1 cellular context compared by ENCODE assay signal in the genomic region with DNA sequence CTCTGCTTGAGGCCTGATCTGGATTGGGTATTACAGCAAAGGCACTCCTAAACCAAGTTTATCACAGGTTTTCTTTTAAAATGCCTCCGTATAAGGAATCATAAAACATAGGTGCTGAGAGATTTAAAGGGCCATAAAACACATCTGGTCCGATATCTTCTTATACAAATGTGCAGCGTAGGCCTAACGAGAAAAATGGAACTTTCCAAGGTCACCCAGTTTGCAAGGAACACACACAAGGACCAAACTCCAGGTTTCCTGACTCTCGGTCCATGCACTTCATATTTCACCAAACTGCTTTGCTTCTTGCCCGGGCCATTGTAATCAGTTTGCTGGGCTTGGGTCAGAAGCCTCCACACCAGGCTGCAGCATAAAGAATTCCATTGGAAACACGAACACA.
TF ChIP-seq lines count a peak whose summit lies in the region.

No MANE protein-coding gene starts in this region.

TF ChIP-seq in HEK293, 187 proteins besides CTCF, POLR2A, EP300 and RAD21 (continued from another document):
- TF ChIP-seq, protein P1, sequence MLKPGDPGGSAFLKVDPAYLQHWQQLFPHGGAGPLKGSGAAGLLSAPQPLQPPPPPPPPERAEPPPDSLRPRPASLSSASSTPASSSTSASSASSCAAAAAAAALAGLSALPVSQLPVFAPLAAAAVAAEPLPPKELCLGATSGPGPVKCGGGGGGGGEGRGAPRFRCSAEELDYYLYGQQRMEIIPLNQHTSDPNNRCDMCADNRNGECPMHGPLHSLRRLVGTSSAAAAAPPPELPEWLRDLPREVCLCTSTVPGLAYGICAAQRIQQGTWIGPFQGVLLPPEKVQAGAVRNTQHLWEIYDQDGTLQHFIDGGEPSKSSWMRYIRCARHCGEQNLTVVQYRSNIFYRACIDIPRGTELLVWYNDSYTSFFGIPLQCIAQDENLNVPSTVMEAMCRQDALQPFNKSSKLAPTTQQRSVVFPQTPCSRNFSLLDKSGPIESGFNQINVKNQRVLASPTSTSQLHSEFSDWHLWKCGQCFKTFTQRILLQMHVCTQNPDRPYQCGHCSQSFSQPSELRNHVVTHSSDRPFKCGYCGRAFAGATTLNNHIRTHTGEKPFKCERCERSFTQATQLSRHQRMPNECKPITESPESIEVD (tag by site-specific recombination; IDR thresholded peaks at IDR 0.05): peak; percentile 80
- no peak for TF ChIP-seq ZNF311 (tag by site-specific recombination; IDR thresholded peaks at IDR 0.05; ENCODE audit: borderline replicate concordance)
- TF ChIP-seq, protein P2, sequence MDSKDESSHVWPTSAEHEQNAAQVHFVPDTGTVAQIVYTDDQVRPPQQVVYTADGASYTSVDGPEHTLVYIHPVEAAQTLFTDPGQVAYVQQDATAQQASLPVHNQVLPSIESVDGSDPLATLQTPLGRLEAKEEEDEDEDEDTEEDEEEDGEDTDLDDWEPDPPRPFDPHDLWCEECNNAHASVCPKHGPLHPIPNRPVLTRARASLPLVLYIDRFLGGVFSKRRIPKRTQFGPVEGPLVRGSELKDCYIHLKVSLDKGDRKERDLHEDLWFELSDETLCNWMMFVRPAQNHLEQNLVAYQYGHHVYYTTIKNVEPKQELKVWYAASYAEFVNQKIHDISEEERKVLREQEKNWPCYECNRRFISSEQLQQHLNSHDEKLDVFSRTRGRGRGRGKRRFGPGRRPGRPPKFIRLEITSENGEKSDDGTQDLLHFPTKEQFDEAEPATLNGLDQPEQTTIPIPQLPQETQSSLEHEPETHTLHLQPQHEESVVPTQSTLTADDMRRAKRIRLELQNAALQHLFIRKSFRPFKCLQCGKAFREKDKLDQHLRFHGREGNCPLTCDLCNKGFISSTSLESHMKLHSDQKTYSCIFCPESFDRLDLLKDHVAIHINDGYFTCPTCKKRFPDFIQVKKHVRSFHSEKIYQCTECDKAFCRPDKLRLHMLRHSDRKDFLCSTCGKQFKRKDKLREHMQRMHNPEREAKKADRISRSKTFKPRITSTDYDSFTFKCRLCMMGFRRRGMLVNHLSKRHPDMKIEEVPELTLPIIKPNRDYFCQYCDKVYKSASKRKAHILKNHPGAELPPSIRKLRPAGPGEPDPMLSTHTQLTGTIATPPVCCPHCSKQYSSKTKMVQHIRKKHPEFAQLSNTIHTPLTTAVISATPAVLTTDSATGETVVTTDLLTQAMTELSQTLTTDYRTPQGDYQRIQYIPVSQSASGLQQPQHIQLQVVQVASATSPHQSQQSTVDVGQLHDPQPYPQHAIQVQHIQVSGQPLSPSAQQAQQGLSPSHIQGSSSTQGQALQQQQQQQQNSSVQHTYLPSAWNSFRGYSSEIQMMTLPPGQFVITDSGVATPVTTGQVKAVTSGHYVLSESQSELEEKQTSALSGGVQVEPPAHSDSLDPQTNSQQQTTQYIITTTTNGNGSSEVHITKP (tag by site-specific recombination; IDR thresholded peaks at IDR 0.05): peak; percentile 63; the same call in 1 of the 2 replicates
- TF ChIP-seq, protein P3, sequence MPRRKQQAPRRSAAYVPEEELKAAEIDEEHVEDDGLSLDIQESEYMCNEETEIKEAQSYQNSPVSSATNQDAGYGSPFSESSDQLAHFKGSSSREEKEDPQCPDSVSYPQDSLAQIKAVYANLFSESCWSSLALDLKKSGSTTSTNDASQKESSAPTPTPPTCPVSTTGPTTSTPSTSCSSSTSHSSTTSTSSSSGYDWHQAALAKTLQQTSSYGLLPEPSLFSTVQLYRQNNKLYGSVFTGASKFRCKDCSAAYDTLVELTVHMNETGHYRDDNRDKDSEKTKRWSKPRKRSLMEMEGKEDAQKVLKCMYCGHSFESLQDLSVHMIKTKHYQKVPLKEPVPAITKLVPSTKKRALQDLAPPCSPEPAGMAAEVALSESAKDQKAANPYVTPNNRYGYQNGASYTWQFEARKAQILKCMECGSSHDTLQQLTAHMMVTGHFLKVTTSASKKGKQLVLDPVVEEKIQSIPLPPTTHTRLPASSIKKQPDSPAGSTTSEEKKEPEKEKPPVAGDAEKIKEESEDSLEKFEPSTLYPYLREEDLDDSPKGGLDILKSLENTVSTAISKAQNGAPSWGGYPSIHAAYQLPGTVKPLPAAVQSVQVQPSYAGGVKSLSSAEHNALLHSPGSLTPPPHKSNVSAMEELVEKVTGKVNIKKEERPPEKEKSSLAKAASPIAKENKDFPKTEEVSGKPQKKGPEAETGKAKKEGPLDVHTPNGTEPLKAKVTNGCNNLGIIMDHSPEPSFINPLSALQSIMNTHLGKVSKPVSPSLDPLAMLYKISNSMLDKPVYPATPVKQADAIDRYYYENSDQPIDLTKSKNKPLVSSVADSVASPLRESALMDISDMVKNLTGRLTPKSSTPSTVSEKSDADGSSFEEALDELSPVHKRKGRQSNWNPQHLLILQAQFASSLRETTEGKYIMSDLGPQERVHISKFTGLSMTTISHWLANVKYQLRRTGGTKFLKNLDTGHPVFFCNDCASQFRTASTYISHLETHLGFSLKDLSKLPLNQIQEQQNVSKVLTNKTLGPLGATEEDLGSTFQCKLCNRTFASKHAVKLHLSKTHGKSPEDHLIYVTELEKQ (tag by site-specific recombination; IDR thresholded peaks at IDR 0.05; ENCODE audit: borderline replicate concordance): no peak
- TF ChIP-seq ZNF777 (tag by site-specific recombination; IDR thresholded peaks at IDR 0.05; ENCODE audit: borderline replicate concordance): no peak
- TF ChIP-seq, protein P4, sequence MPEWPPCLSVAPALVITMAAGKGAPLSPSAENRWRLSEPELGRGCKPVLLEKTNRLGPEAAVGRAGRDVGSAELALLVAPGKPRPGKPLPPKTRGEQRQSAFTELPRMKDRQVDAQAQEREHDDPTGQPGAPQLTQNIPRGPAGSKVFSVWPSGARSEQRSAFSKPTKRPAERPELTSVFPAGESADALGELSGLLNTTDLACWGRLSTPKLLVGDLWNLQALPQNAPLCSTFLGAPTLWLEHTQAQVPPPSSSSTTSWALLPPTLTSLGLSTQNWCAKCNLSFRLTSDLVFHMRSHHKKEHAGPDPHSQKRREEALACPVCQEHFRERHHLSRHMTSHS (tag by site-specific recombination; IDR thresholded peaks at IDR 0.05): no peak
- no peak for TF ChIP-seq ZNF114 (tag by site-specific recombination; IDR thresholded peaks at IDR 0.05)
- TF ChIP-seq ZNF157 (tag by site-specific recombination; IDR thresholded peaks at IDR 0.05): no peak
- no peak for TF ChIP-seq ZBTB20 (tag by site-specific recombination; IDR thresholded peaks at IDR 0.05)
- TF ChIP-seq ZNF416 (tag by site-specific recombination; IDR thresholded peaks at IDR 0.05): no peak
- no peak for TF ChIP-seq ZIC2 (tag by site-specific recombination; IDR thresholded peaks at IDR 0.05)
- TF ChIP-seq, protein P5, sequence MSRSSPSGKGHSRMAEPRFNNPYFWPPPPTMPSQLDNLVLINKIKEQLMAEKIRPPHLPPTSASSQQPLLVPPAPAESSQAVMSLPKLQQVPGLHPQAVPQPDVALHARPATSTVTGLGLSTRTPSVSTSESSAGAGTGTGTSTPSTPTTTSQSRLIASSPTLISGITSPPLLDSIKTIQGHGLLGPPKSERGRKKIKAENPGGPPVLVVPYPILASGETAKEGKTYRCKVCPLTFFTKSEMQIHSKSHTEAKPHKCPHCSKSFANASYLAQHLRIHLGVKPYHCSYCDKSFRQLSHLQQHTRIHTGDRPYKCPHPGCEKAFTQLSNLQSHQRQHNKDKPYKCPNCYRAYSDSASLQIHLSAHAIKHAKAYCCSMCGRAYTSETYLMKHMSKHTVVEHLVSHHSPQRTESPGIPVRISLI (tag by site-specific recombination; IDR thresholded peaks at IDR 0.05): no peak
- TF ChIP-seq SP7 (tag by site-specific recombination; IDR thresholded peaks at IDR 0.05): no peak
- TF ChIP-seq SCRT1 (tag by site-specific recombination; IDR thresholded peaks at IDR 0.05; ENCODE audit: borderline replicate concordance): no peak
- no peak for TF ChIP-seq RBAK (tag by site-specific recombination; IDR thresholded peaks at IDR 0.05)
- no peak for TF ChIP-seq ZNF791 (tag by site-specific recombination; IDR thresholded peaks at IDR 0.05)
- no peak for TF ChIP-seq ZNF184 (tag by site-specific recombination; IDR thresholded peaks at IDR 0.05)
- no peak for TF ChIP-seq BCL11A (tag by site-specific recombination; IDR thresholded peaks at IDR 0.05; ENCODE audit: low read depth)
- TF ChIP-seq, protein P6, sequence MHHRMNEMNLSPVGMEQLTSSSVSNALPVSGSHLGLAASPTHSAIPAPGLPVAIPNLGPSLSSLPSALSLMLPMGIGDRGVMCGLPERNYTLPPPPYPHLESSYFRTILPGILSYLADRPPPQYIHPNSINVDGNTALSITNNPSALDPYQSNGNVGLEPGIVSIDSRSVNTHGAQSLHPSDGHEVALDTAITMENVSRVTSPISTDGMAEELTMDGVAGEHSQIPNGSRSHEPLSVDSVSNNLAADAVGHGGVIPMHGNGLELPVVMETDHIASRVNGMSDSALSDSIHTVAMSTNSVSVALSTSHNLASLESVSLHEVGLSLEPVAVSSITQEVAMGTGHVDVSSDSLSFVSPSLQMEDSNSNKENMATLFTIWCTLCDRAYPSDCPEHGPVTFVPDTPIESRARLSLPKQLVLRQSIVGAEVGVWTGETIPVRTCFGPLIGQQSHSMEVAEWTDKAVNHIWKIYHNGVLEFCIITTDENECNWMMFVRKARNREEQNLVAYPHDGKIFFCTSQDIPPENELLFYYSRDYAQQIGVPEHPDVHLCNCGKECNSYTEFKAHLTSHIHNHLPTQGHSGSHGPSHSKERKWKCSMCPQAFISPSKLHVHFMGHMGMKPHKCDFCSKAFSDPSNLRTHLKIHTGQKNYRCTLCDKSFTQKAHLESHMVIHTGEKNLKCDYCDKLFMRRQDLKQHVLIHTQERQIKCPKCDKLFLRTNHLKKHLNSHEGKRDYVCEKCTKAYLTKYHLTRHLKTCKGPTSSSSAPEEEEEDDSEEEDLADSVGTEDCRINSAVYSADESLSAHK (tag by site-specific recombination; IDR thresholded peaks at IDR 0.05): no peak
- no peak for TF ChIP-seq ZNF140 (tag by site-specific recombination; IDR thresholded peaks at IDR 0.05)
